In genomic region chr17:49776864-49777263, GRCh38 we compare ENCODE assay signal across 19 cellular contexts. TPM values are rescaled to one million over a fixed set of nuclear protein-coding genes. Genes with fewer than 3 reads are reported as not detected.
A peak's percentile ranks its signal among the peaks of the same experiment; 100 is the strongest.
DNase-seq lines count a peak whose midpoint lies in the region; ATAC-seq and TF ChIP-seq lines count a peak whose summit lies in the region.
"Had no signal": no experiment of that assay in that cellular context is flagged by ENCODE, and none has a peak within 500 bp of the region (broad histone marks: within the 10 kb centered on the region; RNA-seq: fewer than 3 reads in every experiment).

No MANE protein-coding gene starts in this region.

- TF ChIP-seq CTCF in endodermal cell (conservative IDR thresholded peaks at IDR 0.05) (no peak), right atrium auricular region (IDR thresholded peaks at IDR 0.05) (no peak), uterus (IDR thresholded peaks at IDR 0.05) (no peak)

- H3K27me3 ChIP-seq in endodermal cell (ENCODE audit: control insufficient read depth, insufficient read depth, low read length, poor library complexity, severe bottlenecking) = peaks cover 4% of the 10 kb centered on the region
- no peaks in the 10 kb centered on the region for H3K27me3 ChIP-seq in right atrium auricular region
- no peaks in the 10 kb centered on the region for H3K27me3 ChIP-seq in uterus
- H3K27me3 ChIP-seq in GM23248 (replicated peaks; ENCODE audit: insufficient read depth) = no peaks in the 10 kb centered on the region

- no peak for ATAC-seq in GM19395 (IDR thresholded peaks at IDR 0.05; ENCODE audit: unreplicated experiment)
- ATAC-seq: activated T-cell treated with anti-CD3 and anti-CD28 coated beads, Interleukin-2, amount 50 U/mL, for 4 hours; HCT116 had no signal

- in situ Hi-C loops in GM23248 (cut with MboI) = no loop called here

- H3K9me3 ChIP-seq in endodermal cell (ENCODE audit: control insufficient read depth, low read length) = no peaks in the 10 kb centered on the region
- H3K9me3 ChIP-seq in right atrium auricular region = no peaks in the 10 kb centered on the region
- H3K9me3 ChIP-seq in uterus = no peaks in the 10 kb centered on the region
- H3K9me3 ChIP-seq in GM23248 (ENCODE audit: low read depth) = no peaks in the 10 kb centered on the region

- peaks cover 6% of the 10 kb centered on the region for H3K27me3 Mint-ChIP-seq in endodermal cell (ENCODE audit: insufficient read depth)
- H3K27me3 Mint-ChIP-seq: activated naive CD4-positive, alpha-beta T cell treated with anti-CD3 and anti-CD28 coated beads, Interleukin-2, amount 50 U/mL, for 24 hours; B cell had no signal

- H3K4me1 ChIP-seq in endodermal cell (ENCODE audit: control insufficient read depth, insufficient read depth, low read length) (no peaks in the 10 kb centered on the region), right atrium auricular region (peaks cover 0 to 39% of the 10 kb centered on the region in 2 donors), uterus (peaks cover 9 to 14% of the 10 kb centered on the region in 2 donors), GM23248 (ENCODE audit: insufficient read depth) (peaks cover 15% of the 10 kb centered on the region)

- no peak overlapping the region for H2AFZ ChIP-seq in GM23248

- H3K36me3 ChIP-seq in endodermal cell (ENCODE audit: control insufficient read depth, insufficient read depth, low read length) (no peaks in the 10 kb centered on the region), right atrium auricular region (no peaks in the 10 kb centered on the region), uterus (no peaks in the 10 kb centered on the region), GM23248 (ENCODE audit: low read depth) (no peaks in the 10 kb centered on the region)
- H3K36me3 ChIP-seq: WERI-Rb-1 had no signal

- no peaks in the 10 kb centered on the region for H3K79me2 ChIP-seq in GM23248 (ENCODE audit: insufficient read depth)

- no peaks in the 10 kb centered on the region for H4K20me1 ChIP-seq in GM23248 (ENCODE audit: insufficient read depth)

- no peaks in the 10 kb centered on the region for H3K9me2 ChIP-seq in GM23248 (ENCODE audit: insufficient read depth)

- 83 to 86% methylated on average over 2 to 5 of the region's 5 CpGs for WGBS in endodermal cell (ENCODE audit: insufficient coverage in 1 of 2, insufficient read length in 1 of 2), 2 experiments
- WGBS in GM23248 (ENCODE audit: low coverage in 1 of 2, low lambda C conversion rate in 2 of 2, missing lambda C conversion rate in 2 of 2), 2 experiments = 29 to 36% methylated on average over 5 of the region's 5 CpGs

- H3K27ac Mint-ChIP-seq in endodermal cell = no peak overlapping the region
- H3K27ac Mint-ChIP-seq: activated naive CD4-positive, alpha-beta T cell treated with anti-CD3 and anti-CD28 coated beads, Interleukin-2, amount 50 U/mL, for 24 hours; B cell; dendritic cell treated with granulocyte-macrophage colony-stimulating factor and Interleukin-4, amounts not matched to agents 40 ng/mL and 50 ng/mL, for 4 days had no signal

- H3K4me3 Mint-ChIP-seq in endodermal cell = no peak overlapping the region
- H3K4me3 Mint-ChIP-seq: activated naive CD4-positive, alpha-beta T cell treated with anti-CD3 and anti-CD28 coated beads, Interleukin-2, amount 50 U/mL, for 24 hours; activated T-cell treated with anti-CD3 and anti-CD28 coated beads, Interleukin-2, amount 50 U/mL, for 4 hours; B cell; dendritic cell treated with granulocyte-macrophage colony-stimulating factor and Interleukin-4, amounts not matched to agents 40 ng/mL and 50 ng/mL, for 4 days had no signal

- DNase-seq in endodermal cell (no peak), right atrium auricular region (ENCODE audit: low spot score) (no peak), uterus (peak in 1 of 2 donors; percentile 62), GM23248 (no peak), GM03348 (ENCODE audit: low spot score) (no peak)
- DNase-seq: activated CD4-positive, alpha-beta T cell treated with anti-CD3 and anti-CD28 coated beads, Interleukin-2, amount 50 U/mL, for 48 hours; activated T-cell treated with anti-CD3 and anti-CD28 coated beads, Interleukin-2, amount 50 U/mL, for 4 hours; DND-41; NCI-H748 treated with DMSO at 0.1 percent for 48 hours; OCI-M1; stimulated activated CD4-positive, alpha-beta T cell treated with anti-CD3 and anti-CD28 coated beads, Interleukin-4, amount 100 ng/mL, for 1 hour; WERI-Rb-1 had no signal

- H3K36me3 Mint-ChIP-seq in endodermal cell (ENCODE audit: low read depth) = no peaks in the 10 kb centered on the region
- H3K36me3 Mint-ChIP-seq: activated naive CD4-positive, alpha-beta T cell treated with anti-CD3 and anti-CD28 coated beads, Interleukin-2, amount 50 U/mL, for 24 hours had no signal

- H3K9me3 Mint-ChIP-seq in endodermal cell = no peaks in the 10 kb centered on the region
- H3K9me3 Mint-ChIP-seq: activated naive CD4-positive, alpha-beta T cell treated with anti-CD3 and anti-CD28 coated beads, Interleukin-2, amount 50 U/mL, for 24 hours; activated T-cell treated with anti-CD3 and anti-CD28 coated beads, Interleukin-2, amount 50 U/mL, for 4 hours; dendritic cell treated with granulocyte-macrophage colony-stimulating factor and Interleukin-4, amounts not matched to agents 40 ng/mL and 50 ng/mL, for 4 days had no signal

- no peak overlapping the region for H3K9ac ChIP-seq in endodermal cell (ENCODE audit: extremely low read depth, low read length, poor library complexity, severe bottlenecking)
- no peak overlapping the region for H3K9ac ChIP-seq in GM23248

- peaks cover 12% of the 10 kb centered on the region for H3F3A ChIP-seq in GM23248 (ENCODE audit: insufficient read depth)

- intact Hi-C loops in uterus (cut with DNase I; ENCODE audit: low total_unique reads) = loop anchor here (5.0 to 10.0 kb wide), 2 partner anchors 65 to 202 kb away; partner anchors contain the start of gene NXPH3

- TF ChIP-seq POLR2A in uterus (IDR thresholded peaks at IDR 0.05) = no peak

- no peak overlapping the region for H3K4me3 ChIP-seq in endodermal cell (ENCODE audit: low read length)
- H3K4me3 ChIP-seq in right atrium auricular region = no peak overlapping the region
- no peak overlapping the region for H3K4me3 ChIP-seq in skin epidermis
- H3K4me3 ChIP-seq in uterus = no peak overlapping the region
- no peak overlapping the region for H3K4me3 ChIP-seq in GM23248

- peak overlapping the region; percentile 95 for H3K27ac ChIP-seq in endodermal cell (ENCODE audit: low read depth, low read length)
- peak overlapping the region; percentile 1 to 33 for H3K27ac ChIP-seq in right atrium auricular region
- peak overlapping the region in 12 of 21 experiments; percentile 5 to 71 (median 43) for H3K27ac ChIP-seq in skin epidermis
- H3K27ac ChIP-seq in uterus = peak overlapping the region; percentile 79 to 83
- H3K27ac ChIP-seq in GM23248 = no peak overlapping the region
- H3K27ac ChIP-seq: HL-60, WERI-Rb-1 had no signal

- H3K4me2 ChIP-seq in GM23248 (ENCODE audit: unreplicated experiment) = no peak overlapping the region

- no peaks in the 10 kb centered on the region for H3K4me1 Mint-ChIP-seq in endodermal cell
- H3K4me1 Mint-ChIP-seq: activated naive CD4-positive, alpha-beta T cell treated with anti-CD3 and anti-CD28 coated beads, Interleukin-2, amount 50 U/mL, for 24 hours had no signal

RNA-seq across cellular contexts. Expression of gene KAT7, which starts 11.6 kb away (rescaled TPM):
- 10 to 100 TPM; 77.8 to 80.5 TPM for total RNA-seq in endodermal cell
- 67.6 TPM for polyA plus RNA-seq in endodermal cell (2013, experiment 1 of 2)
- 54.9 TPM for polyA plus RNA-seq in endodermal cell (2013, experiment 2 of 2)
- total RNA-seq in right atrium auricular region = 10 to 100 TPM; 30.5 to 38.2 TPM
- total RNA-seq in uterus = 100 to 1,000 TPM in 1 of 4 donors, 10 to 100 TPM in 3; 16.8 to 117 (median 40.8) TPM
- total RNA-seq in GM23248 (2014; rRNA removed; shearing (Covaris generic)) = 20.9 and 41.9 TPM in 2 replicates
- polyA plus RNA-seq in GM23248 (2016; fragmentation: Nextera tagmentation; extraction: Ambion mirVana) = 27.0 and 27.5 TPM in 2 replicates

RNA-seq across cellular contexts. Expression of gene FAM117A, which starts 12.9 kb away (rescaled TPM):
- total RNA-seq in endodermal cell (10 to 100 TPM; 15.4 to 16.8 TPM), right atrium auricular region (10 to 100 TPM; 15.1 to 15.5 TPM), uterus (10 to 100 TPM in 3 of 4 donors, 1 to 10 TPM in 1; 2.6 to 40.2 (median 19.5) TPM)
- 23.3 TPM for polyA plus RNA-seq in endodermal cell (2013, experiment 1 of 2)
- 20.1 TPM for polyA plus RNA-seq in endodermal cell (2013, experiment 2 of 2)
- 4.0 and 10.2 TPM in 2 replicates for total RNA-seq in GM23248 (2014; rRNA removed; shearing (Covaris generic))
- 1.8 and 2.1 TPM in 2 replicates for polyA plus RNA-seq in GM23248 (2016; fragmentation: Nextera tagmentation; extraction: Ambion mirVana)
